Comparison of ENCODE assay signal across 11 cellular contexts in the genomic region with DNA sequence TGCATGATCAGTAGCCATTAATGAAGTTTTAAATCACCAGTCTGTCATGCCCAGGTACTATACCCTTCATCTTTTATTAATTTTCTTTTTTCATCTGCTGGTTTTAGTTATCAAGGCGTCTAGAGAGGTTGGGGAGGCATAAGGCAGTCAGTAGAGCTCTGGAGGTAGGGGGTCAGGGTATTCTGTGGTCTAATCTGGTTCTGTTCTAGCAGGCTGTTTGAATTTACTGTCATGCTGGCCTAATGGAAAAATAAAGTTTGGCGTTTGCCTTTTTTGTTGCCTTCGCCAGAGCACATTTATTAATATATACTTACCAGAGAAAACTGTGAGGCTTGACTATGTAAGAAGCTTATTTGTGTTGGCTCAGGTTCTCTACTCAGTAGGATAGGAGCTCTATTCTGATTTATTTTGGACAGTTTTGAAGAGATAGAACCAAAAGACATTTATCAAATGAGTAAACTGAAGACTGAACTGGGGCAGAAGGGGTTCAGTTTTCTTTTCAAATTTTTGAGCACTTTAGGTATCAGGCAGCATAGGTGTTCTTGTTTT. TPM values are rescaled to one million over a fixed set of nuclear protein-coding genes. Genes with fewer than 3 reads are reported as not detected.
DNase-seq lines count a peak whose midpoint lies in the region; ATAC-seq lines count a peak whose summit lies in the region.
"Had no signal": no experiment of that assay in that cellular context is flagged by ENCODE, and none has a peak within 500 bp of the region (broad histone marks: within the 10 kb centered on the region; RNA-seq: fewer than 3 reads in every experiment).

No MANE protein-coding gene starts in this region.

- peaks cover 71% of the 10 kb centered on the region for H3K4me1 Mint-ChIP-seq in activated naive CD4-positive, alpha-beta T cell treated with anti-CD3 and anti-CD28 coated beads for 36 hours (ENCODE audit: low read depth)
- H3K4me1 Mint-ChIP-seq in activated T-helper 17 cell treated with anti-CD3 and anti-CD28 coated beads, Interleukin-2, amount 50 U/mL, for 72 hours = peaks cover 37% of the 10 kb centered on the region
- peaks cover 52% of the 10 kb centered on the region for H3K4me1 Mint-ChIP-seq in memory B cell

- no peak overlapping the region for H3K4me3 ChIP-seq in thymus (ENCODE audit: low read length)
- H3K4me3 ChIP-seq: vagina had no signal

- no peaks in the 10 kb centered on the region for H3K27me3 ChIP-seq in thymus (ENCODE audit: control insufficient read depth, insufficient read depth)
- H3K27me3 ChIP-seq: vagina had no signal

- DNase-seq in activated naive CD4-positive, alpha-beta T cell treated with anti-CD3 and anti-CD28 coated beads for 36 hours = no peak
- no peak for DNase-seq in activated naive CD4-positive, alpha-beta T cell treated with anti-CD3 and anti-CD28 coated beads, Interleukin-2, amount 50 U/mL, for 72 hours (ENCODE audit: low spot score in 2 of 2)
- DNase-seq in memory B cell (ENCODE audit: low spot score in 2 of 2) (no peak), SKM-1 treated with dmso at 0.1 percent for 144 hours (lab: John Stamatoyannopoulos, UW; ENCODE audit: unreplicated experiment) (no peak), iPS-NIHi11 (ENCODE audit: low spot score) (no peak)
- DNase-seq: activated CD8-positive, alpha-beta memory T cell treated with anti-CD3 and anti-CD28 coated beads for 24 hours; posterior cingulate gyrus had no signal

- WGBS in thymus = 85% methylated on average over 3 of the region's 3 CpGs

- H3K27me3 Mint-ChIP-seq in activated naive CD4-positive, alpha-beta T cell treated with anti-CD3 and anti-CD28 coated beads for 36 hours (ENCODE audit: low read depth) = no peaks in the 10 kb centered on the region
- H3K27me3 Mint-ChIP-seq in activated T-helper 17 cell treated with anti-CD3 and anti-CD28 coated beads, Interleukin-2, amount 50 U/mL, for 72 hours = no peaks in the 10 kb centered on the region
- no peaks in the 10 kb centered on the region for H3K27me3 Mint-ChIP-seq in memory B cell

- peak overlapping the region; percentile 74 for H3K27ac Mint-ChIP-seq in activated naive CD4-positive, alpha-beta T cell treated with anti-CD3 and anti-CD28 coated beads for 36 hours
- H3K27ac Mint-ChIP-seq in activated naive CD4-positive, alpha-beta T cell treated with anti-CD3 and anti-CD28 coated beads, Interleukin-2, amount 50 U/mL, for 72 hours = peak overlapping the region in 1 of 2 donors; percentile 63
- H3K27ac Mint-ChIP-seq in activated T-helper 17 cell treated with anti-CD3 and anti-CD28 coated beads, Interleukin-2, amount 50 U/mL, for 72 hours = peak overlapping the region; percentile 67
- H3K27ac Mint-ChIP-seq in memory B cell = peak overlapping the region; percentile 89

- no peaks in the 10 kb centered on the region for H3K9me3 ChIP-seq in thymus (ENCODE audit: control insufficient read depth)
- H3K9me3 ChIP-seq: vagina had no signal

- peaks cover 22% of the 10 kb centered on the region for H3K36me3 ChIP-seq in thymus (ENCODE audit: control insufficient read depth, insufficient read depth)
- H3K36me3 ChIP-seq: vagina had no signal

- intact Hi-C loops in activated naive CD4-positive, alpha-beta T cell treated with anti-CD3 and anti-CD28 coated beads for 36 hours (cut with micrococcal nuclease) = no loop called here

- H3K36me3 Mint-ChIP-seq in activated naive CD4-positive, alpha-beta T cell treated with anti-CD3 and anti-CD28 coated beads for 36 hours (ENCODE audit: low read depth) = peaks cover 26% of the 10 kb centered on the region
- H3K36me3 Mint-ChIP-seq in activated naive CD4-positive, alpha-beta T cell treated with anti-CD3 and anti-CD28 coated beads, Interleukin-2, amount 50 U/mL, for 72 hours = peaks cover 7 to 32% of the 10 kb centered on the region in 2 donors
- peaks cover 43% of the 10 kb centered on the region for H3K36me3 Mint-ChIP-seq in activated T-helper 17 cell treated with anti-CD3 and anti-CD28 coated beads, Interleukin-2, amount 50 U/mL, for 72 hours (ENCODE audit: low read depth)
- peaks cover 24% of the 10 kb centered on the region for H3K36me3 Mint-ChIP-seq in memory B cell

- H3K27ac ChIP-seq in thymus (ENCODE audit: low read depth) = peak overlapping the region; percentile 5
- H3K27ac ChIP-seq: vagina had no signal

- H3K4me1 ChIP-seq in thymus (ENCODE audit: control insufficient read depth, insufficient read depth, low read length) = peaks cover 3% of the 10 kb centered on the region

- CTCF ChIA-PET in activated naive CD4-positive, alpha-beta T cell treated with anti-CD3 and anti-CD28 coated beads for 36 hours (lab: Charles Lee) = interaction anchor here (1.1 to 1.4 kb wide), 3 partner anchors 10 to 43 kb away, joined by 3 to 4 read pairs (median 3); no protein-coding TSS in a partner anchor

- no peak overlapping the region for H3K4me3 Mint-ChIP-seq in activated naive CD4-positive, alpha-beta T cell treated with anti-CD3 and anti-CD28 coated beads for 36 hours
- peak overlapping the region; percentile 37 for H3K4me3 Mint-ChIP-seq in activated T-helper 17 cell treated with anti-CD3 and anti-CD28 coated beads, Interleukin-2, amount 50 U/mL, for 72 hours
- no peak overlapping the region for H3K4me3 Mint-ChIP-seq in memory B cell

- H3K9me3 Mint-ChIP-seq in activated naive CD4-positive, alpha-beta T cell treated with anti-CD3 and anti-CD28 coated beads for 36 hours = peaks cover 5% of the 10 kb centered on the region
- H3K9me3 Mint-ChIP-seq in activated naive CD4-positive, alpha-beta T cell treated with anti-CD3 and anti-CD28 coated beads, Interleukin-2, amount 50 U/mL, for 72 hours = peaks cover 0 to 11% of the 10 kb centered on the region in 2 donors
- H3K9me3 Mint-ChIP-seq in activated T-helper 17 cell treated with anti-CD3 and anti-CD28 coated beads, Interleukin-2, amount 50 U/mL, for 72 hours = no peaks in the 10 kb centered on the region
- H3K9me3 Mint-ChIP-seq in memory B cell = no peaks in the 10 kb centered on the region

- no peak for ATAC-seq in activated naive CD4-positive, alpha-beta T cell treated with anti-CD3 and anti-CD28 coated beads, Interleukin-2, amount 50 U/mL, for 72 hours
- ATAC-seq in activated T-helper 17 cell treated with anti-CD3 and anti-CD28 coated beads, Interleukin-2, amount 50 U/mL, for 72 hours (replicated peaks) = no peak
- ATAC-seq in memory B cell (ENCODE audit: low read depth) = no peak
- no peak for ATAC-seq in GM18517 (IDR thresholded peaks at IDR 0.05; ENCODE audit: unreplicated experiment)

RNA-seq across cellular contexts. Expression of a gene that starts 46.9 kb away (rescaled TPM):
- total RNA-seq in activated naive CD4-positive, alpha-beta T cell treated with anti-CD3 and anti-CD28 coated beads for 36 hours = 10 to 100 TPM; 37.6 to 41.6 TPM
- 10 to 100 TPM; 44.8 to 47.7 TPM for total RNA-seq in activated naive CD4-positive, alpha-beta T cell treated with anti-CD3 and anti-CD28 coated beads, Interleukin-2, amount 50 U/mL, for 72 hours
- 10 to 100 TPM; 19.1 to 30.9 TPM for total RNA-seq in activated T-helper 17 cell treated with anti-CD3 and anti-CD28 coated beads, Interleukin-2, amount 50 U/mL, for 72 hours
- polyA plus RNA-seq in thymus = 32.8 TPM
